17 cellular contexts compared by ENCODE assay signal in the genomic region with DNA sequence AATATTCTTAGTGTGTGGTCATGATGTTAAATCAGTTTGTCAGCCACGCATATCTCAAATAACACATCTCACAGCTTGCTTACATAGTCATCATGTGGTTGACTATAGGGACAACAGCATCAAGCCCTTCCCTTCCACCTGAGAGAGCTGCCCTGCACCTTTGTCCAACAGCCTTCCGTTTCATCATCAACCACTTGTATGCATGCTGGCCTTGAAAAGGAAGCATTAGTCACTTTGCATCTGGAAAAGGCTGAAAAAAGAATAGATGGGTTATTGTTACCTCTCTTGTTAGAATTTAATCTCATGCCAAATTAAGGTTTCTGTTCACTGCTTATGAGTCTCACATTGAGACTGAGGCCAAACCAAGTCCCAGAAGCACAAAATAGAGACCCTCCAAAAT.
A peak's percentile ranks its signal among the peaks of the same experiment; 100 is the strongest.
DNase-seq lines count a peak whose midpoint lies in the region; TF ChIP-seq lines count a peak whose summit lies in the region.
"Had no signal": no experiment of that assay in that cellular context is flagged by ENCODE, and none has a peak within 500 bp of the region (broad histone marks: within the 10 kb centered on the region; RNA-seq: fewer than 3 reads in every experiment).

No MANE protein-coding gene starts in this region.

- peak; percentile 60 for DNase-seq in NCI-H748 (lab: John Stamatoyannopoulos, UW; ENCODE audit: unreplicated experiment)
- DNase-seq in NCI-H748 treated with DMSO at 0.1 percent for 48 hours (lab: John Stamatoyannopoulos, UW), result no peak
- DNase-seq in NCI-H510A treated with DMSO at 0.1 percent for 48 hours (lab: John Stamatoyannopoulos, UW), result peak; percentile 2
- peak; percentile 51 for DNase-seq in epithelial cell of esophagus (ENCODE audit: low read depth)
- no peak for DNase-seq in NCI-H2171 treated with DMSO at 0.1 percent for 48 hours (lab: John Stamatoyannopoulos, UW)
- no peak for DNase-seq in central memory CD4-positive, alpha-beta T cell
- DNase-seq in NCI-H226, result no peak
- DNase-seq: EL, GF-D8, GOT3, HCEC 1CT, Kasumi-1, MG63, NCI-H1092 treated with DMSO at 0.1 percent for 48 hours, NCI-H1436 treated with DMSO at 0.1 percent for 48 hours, NCI-H1930 had no signal

- H3K4me3 ChIP-seq in epithelial cell of esophagus (ENCODE audit: low read length), result no peak overlapping the region
- H3K4me3 ChIP-seq: A549, MG63 had no signal

- no peak for TF ChIP-seq CTCF in epithelial cell of esophagus (IDR thresholded peaks at IDR 0.05; ENCODE audit: insufficient read depth, low read depth, low read length, missing control alignments)

Comparison
In these comparisons a context has a peak if more than half of its experiments do, and no peak if none do; other contexts are left out.
1. DNase-seq: peak in NCI-H748 (single experiment), NCI-H510A treated with DMSO at 0.1 percent for 48 hours (single experiment) and epithelial cell of esophagus (single experiment); none in NCI-H748 treated with DMSO at 0.1 percent for 48 hours (single experiment), NCI-H2171 treated with DMSO at 0.1 percent for 48 hours (single experiment), central memory CD4-positive, alpha-beta T cell (single experiment) and NCI-H226 (single experiment).